12 cellular contexts compared by ENCODE assay signal in the genomic region with DNA sequence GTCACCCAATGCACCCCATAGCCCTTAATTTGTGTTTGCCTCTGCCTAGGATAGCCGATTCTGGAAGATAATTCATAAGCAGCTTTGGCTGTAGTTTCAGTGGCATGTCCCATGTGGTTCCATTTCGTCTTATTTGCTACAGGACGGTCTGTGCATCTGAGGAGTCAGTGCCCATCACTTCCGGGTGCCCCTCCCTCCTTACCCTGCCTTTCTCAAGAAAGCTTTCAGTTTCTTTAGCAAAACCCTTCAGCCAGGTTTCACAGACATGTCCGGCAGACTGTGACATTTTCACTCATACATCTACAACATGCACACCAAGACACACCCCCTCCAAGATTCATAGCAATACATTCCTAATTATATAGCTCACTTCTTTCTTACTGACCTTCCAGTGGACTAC. TPM values are rescaled to one million over a fixed set of nuclear protein-coding genes. Genes with fewer than 3 reads are reported as not detected.
A peak's percentile ranks its signal among the peaks of the same experiment; 100 is the strongest.
DNase-seq lines count a peak whose midpoint lies in the region; ATAC-seq and TF ChIP-seq lines count a peak whose summit lies in the region.
"Had no signal": no experiment of that assay in that cellular context is flagged by ENCODE, and none has a peak within 500 bp of the region (broad histone marks: within the 10 kb centered on the region; RNA-seq: fewer than 3 reads in every experiment).

No MANE protein-coding gene starts in this region.

- H3K4me3 Mint-ChIP-seq in activated naive CD8-positive, alpha-beta T cell treated with anti-CD3 and anti-CD28 coated beads, Interleukin-2, amount 10 ng/mL, durations not matched to agents 7 days and 5 days = peak overlapping the region; percentile 7
- H3K4me3 Mint-ChIP-seq in activated naive CD8-positive, alpha-beta T cell treated with anti-CD3 and anti-CD28 coated beads, Interleukin-2, amount 50 U/mL, for 24 hours = no peak overlapping the region
- no peak overlapping the region for H3K4me3 Mint-ChIP-seq in endothelial cell (ENCODE audit: unreplicated experiment)
- H3K4me3 Mint-ChIP-seq in osteocyte (ENCODE audit: unreplicated experiment) = no peak overlapping the region

- no peak for ATAC-seq in activated naive CD8-positive, alpha-beta T cell treated with anti-CD3 and anti-CD28 coated beads, Interleukin-2, amount 10 ng/mL, durations not matched to agents 7 days and 5 days (ENCODE audit: low read depth)
- no peak for ATAC-seq in activated naive CD8-positive, alpha-beta T cell treated with anti-CD3 and anti-CD28 coated beads, Interleukin-2, amount 50 U/mL, for 24 hours
- ATAC-seq in HG02798 (IDR thresholded peaks at IDR 0.05; ENCODE audit: poor library complexity, unreplicated experiment) (peak; percentile 97), aorta (ENCODE audit: low FRiP score) (no peak)
- ATAC-seq: body of pancreas, right cardiac atrium had no signal

- intact Hi-C loops in aorta (cut with DNase I) = no loop called here

- POLR2A ChIA-PET in activated naive CD8-positive, alpha-beta T cell treated with anti-CD3 and anti-CD28 coated beads, Interleukin-2, amount 10 ng/mL, durations not matched to agents 7 days and 5 days (lab: Charles Lee) = interaction anchor here (0.6 to 1.3 kb wide), 3 partner anchors 22 to 875 kb away, joined by 3 to 4 read pairs (median 3); no protein-coding TSS in a partner anchor

- 62 to 69% methylated on average over 5 of the region's 5 CpGs for WGBS in aorta, 2 donors

- H3K27me3 Mint-ChIP-seq in activated naive CD8-positive, alpha-beta T cell treated with anti-CD3 and anti-CD28 coated beads, Interleukin-2, amount 10 ng/mL, durations not matched to agents 7 days and 5 days = no peaks in the 10 kb centered on the region
- peaks cover 4% of the 10 kb centered on the region for H3K27me3 Mint-ChIP-seq in activated naive CD8-positive, alpha-beta T cell treated with anti-CD3 and anti-CD28 coated beads, Interleukin-2, amount 50 U/mL, for 24 hours
- H3K27me3 Mint-ChIP-seq in endothelial cell (ENCODE audit: unreplicated experiment) (peaks cover 7% of the 10 kb centered on the region), osteocyte (ENCODE audit: unreplicated experiment) (peaks cover 63% of the 10 kb centered on the region)

- H3K9me3 ChIP-seq in aorta (ENCODE audit: control insufficient read depth, low read length) = no peaks in the 10 kb centered on the region
- H3K9me3 ChIP-seq: body of pancreas, suprapubic skin had no signal

- no peaks in the 10 kb centered on the region for H3K36me3 Mint-ChIP-seq in activated naive CD8-positive, alpha-beta T cell treated with anti-CD3 and anti-CD28 coated beads, Interleukin-2, amount 10 ng/mL, durations not matched to agents 7 days and 5 days
- no peaks in the 10 kb centered on the region for H3K36me3 Mint-ChIP-seq in activated naive CD8-positive, alpha-beta T cell treated with anti-CD3 and anti-CD28 coated beads, Interleukin-2, amount 50 U/mL, for 24 hours (ENCODE audit: low read depth)
- no peaks in the 10 kb centered on the region for H3K36me3 Mint-ChIP-seq in endothelial cell (ENCODE audit: low read depth, unreplicated experiment)
- no peaks in the 10 kb centered on the region for H3K36me3 Mint-ChIP-seq in osteocyte (ENCODE audit: unreplicated experiment)

- H3K27me3 ChIP-seq in aorta (ENCODE audit: control insufficient read depth in 1 of 2, insufficient read depth in 2 of 2, low read length in 1 of 2) = no peaks in the 10 kb centered on the region
- H3K27me3 ChIP-seq: body of pancreas, suprapubic skin had no signal

- H3K4me1 Mint-ChIP-seq in activated naive CD8-positive, alpha-beta T cell treated with anti-CD3 and anti-CD28 coated beads, Interleukin-2, amount 10 ng/mL, durations not matched to agents 7 days and 5 days = peaks cover 3% of the 10 kb centered on the region
- H3K4me1 Mint-ChIP-seq in activated naive CD8-positive, alpha-beta T cell treated with anti-CD3 and anti-CD28 coated beads, Interleukin-2, amount 50 U/mL, for 24 hours = peaks cover 14% of the 10 kb centered on the region
- H3K4me1 Mint-ChIP-seq in endothelial cell (ENCODE audit: unreplicated experiment) (peaks cover 4% of the 10 kb centered on the region), osteocyte (ENCODE audit: unreplicated experiment) (peaks cover 4% of the 10 kb centered on the region)

- no peaks in the 10 kb centered on the region for H3K4me1 ChIP-seq in aorta (ENCODE audit: control insufficient read depth in 1 of 2, insufficient read depth in 2 of 2, low read length in 2 of 2)

- DNase-seq in activated naive CD8-positive, alpha-beta T cell treated with anti-CD3 and anti-CD28 coated beads, Interleukin-2, amount 10 ng/mL, durations not matched to agents 7 days and 5 days = no peak
- DNase-seq in activated naive CD8-positive, alpha-beta T cell treated with anti-CD3 and anti-CD28 coated beads, Interleukin-2, amount 50 U/mL, for 24 hours = no peak
- peak; percentile 72 for DNase-seq in NAMALWA (ENCODE audit: low spot score)
- peak; percentile 25 to 30 for DNase-seq in aorta
- no peak for DNase-seq in endothelial cell (ENCODE audit: low spot score)
- DNase-seq in osteocyte (ENCODE audit: extremely low spot score, unreplicated experiment) = no peak
- DNase-seq in activated CD8-positive, alpha-beta memory T cell treated with anti-CD3 and anti-CD28 coated beads, Interleukin-2, amount 50 U/mL, for 48 hours = no peak
- DNase-seq: body of pancreas had no signal

- H3K36me3 ChIP-seq in aorta (ENCODE audit: control insufficient read depth in 1 of 2, insufficient read depth in 2 of 2, low read length in 1 of 2) = no peaks in the 10 kb centered on the region
- H3K36me3 ChIP-seq: suprapubic skin had no signal

- peak overlapping the region; percentile 3 for H3K27ac Mint-ChIP-seq in activated naive CD8-positive, alpha-beta T cell treated with anti-CD3 and anti-CD28 coated beads, Interleukin-2, amount 10 ng/mL, durations not matched to agents 7 days and 5 days
- no peak overlapping the region for H3K27ac Mint-ChIP-seq in activated naive CD8-positive, alpha-beta T cell treated with anti-CD3 and anti-CD28 coated beads, Interleukin-2, amount 50 U/mL, for 24 hours
- H3K27ac Mint-ChIP-seq in endothelial cell (ENCODE audit: unreplicated experiment) (no peak overlapping the region), osteocyte (ENCODE audit: unreplicated experiment) (no peak overlapping the region)

- H3K9me3 Mint-ChIP-seq in activated naive CD8-positive, alpha-beta T cell treated with anti-CD3 and anti-CD28 coated beads, Interleukin-2, amount 10 ng/mL, durations not matched to agents 7 days and 5 days = no peaks in the 10 kb centered on the region
- no peaks in the 10 kb centered on the region for H3K9me3 Mint-ChIP-seq in activated naive CD8-positive, alpha-beta T cell treated with anti-CD3 and anti-CD28 coated beads, Interleukin-2, amount 50 U/mL, for 24 hours
- H3K9me3 Mint-ChIP-seq in endothelial cell (ENCODE audit: unreplicated experiment) (no peaks in the 10 kb centered on the region), osteocyte (ENCODE audit: unreplicated experiment) (no peaks in the 10 kb centered on the region)

- TF ChIP-seq CTCF in endothelial cell (IDR thresholded peaks at IDR 0.05; ENCODE audit: unreplicated experiment) = no peak
- TF ChIP-seq CTCF in osteocyte (IDR thresholded peaks at IDR 0.05) = no peak

- H3K4me3 ChIP-seq in aorta (ENCODE audit: low read length in 2 of 2) = no peak overlapping the region
- H3K4me3 ChIP-seq: body of pancreas, suprapubic skin had no signal

- H3K27ac ChIP-seq in aorta (ENCODE audit: low read depth in 1 of 2, low read length in 2 of 2) = no peak overlapping the region
- H3K27ac ChIP-seq: body of pancreas, C4-2B, suprapubic skin had no signal

RNA-seq across cellular contexts. Expression of gene TP53AIP1, which starts 14.3 kb away (rescaled TPM):
- not detected for total RNA-seq in activated naive CD8-positive, alpha-beta T cell treated with anti-CD3 and anti-CD28 coated beads, Interleukin-2, amount 10 ng/mL, durations not matched to agents 7 days and 5 days
- total RNA-seq in aorta (not detected), endothelial cell (ENCODE audit: unreplicated experiment) (0.13 TPM), osteocyte (not detected in 2 replicates)
- not detected for polyA plus RNA-seq in aorta
- total RNA-seq: body of pancreas, right cardiac atrium had no signal

RNA-seq across cellular contexts. Expression of gene KCNJ5, which starts 37.2 kb away (rescaled TPM):
- total RNA-seq in activated naive CD8-positive, alpha-beta T cell treated with anti-CD3 and anti-CD28 coated beads, Interleukin-2, amount 10 ng/mL, durations not matched to agents 7 days and 5 days = under 1 TPM; 0.17 to 0.20 TPM
- total RNA-seq in aorta = 1 to 10 TPM; 2.0 to 3.5 TPM
- 1 to 10 TPM in 1 of 2 donors, under 1 TPM in 1; 0.31 to 1.6 TPM for polyA plus RNA-seq in aorta
- total RNA-seq in endothelial cell (ENCODE audit: unreplicated experiment) = 0.05 TPM
- total RNA-seq in osteocyte = not detected in 2 replicates

Comparison
In these comparisons a context has a peak if more than half of its experiments do, and no peak if none do; other contexts are left out.
1. DNase-seq: peak in NAMALWA (single experiment) and aorta (2 of 2); none in activated naive CD8-positive, alpha-beta T cell treated with anti-CD3 and anti-CD28 coated beads, Interleukin-2, amount 10 ng/mL, durations not matched to agents 7 days and 5 days (single experiment), activated naive CD8-positive, alpha-beta T cell treated with anti-CD3 and anti-CD28 coated beads, Interleukin-2, amount 50 U/mL, for 24 hours (single experiment), endothelial cell (single experiment), osteocyte (single experiment) and activated CD8-positive, alpha-beta memory T cell treated with anti-CD3 and anti-CD28 coated beads, Interleukin-2, amount 50 U/mL, for 48 hours (single experiment).